ENCODE assay signal across 1 cellular context in the genomic region with DNA sequence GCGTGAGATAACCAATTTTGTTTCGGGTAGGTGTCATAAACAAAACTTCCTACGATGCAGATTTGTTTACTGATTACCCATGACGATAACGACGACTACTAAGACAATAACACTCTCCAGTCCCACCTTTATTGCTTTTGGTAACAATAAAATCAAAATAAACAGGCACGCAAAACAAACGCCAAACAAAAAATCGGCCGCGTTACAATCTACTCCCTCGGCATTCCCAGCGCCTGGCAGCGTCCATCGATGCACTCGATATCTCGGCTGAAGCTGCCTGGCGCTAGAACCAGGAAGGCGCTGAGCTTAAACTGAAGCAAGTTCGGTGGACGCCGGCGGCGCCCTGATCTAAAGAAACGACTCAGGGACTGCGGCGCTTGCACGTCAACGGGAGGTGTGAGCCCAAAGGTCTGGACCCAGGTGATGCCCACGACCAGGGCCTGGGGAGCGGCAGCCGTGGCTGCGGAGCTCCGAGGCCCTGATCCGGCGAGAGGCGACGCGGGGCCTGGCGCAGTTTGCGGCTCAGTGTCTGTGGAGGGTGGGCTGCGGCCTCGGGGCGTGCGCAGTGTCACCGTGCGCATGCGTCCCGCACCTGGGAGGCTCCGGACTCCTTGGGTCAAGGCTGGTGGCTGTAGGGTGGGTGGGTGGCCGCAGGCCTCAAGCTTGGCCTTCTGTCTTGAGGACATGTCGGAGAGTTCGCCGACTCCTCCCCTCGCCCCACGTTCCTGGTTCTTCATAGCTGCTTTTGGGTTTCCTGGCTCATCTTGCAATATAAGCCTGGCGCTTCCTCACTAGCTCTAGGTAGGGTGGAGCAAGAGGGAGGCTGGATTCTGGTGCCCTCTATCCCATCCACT.
TF ChIP-seq lines count a peak whose summit lies in the region.

A gene with protein sequence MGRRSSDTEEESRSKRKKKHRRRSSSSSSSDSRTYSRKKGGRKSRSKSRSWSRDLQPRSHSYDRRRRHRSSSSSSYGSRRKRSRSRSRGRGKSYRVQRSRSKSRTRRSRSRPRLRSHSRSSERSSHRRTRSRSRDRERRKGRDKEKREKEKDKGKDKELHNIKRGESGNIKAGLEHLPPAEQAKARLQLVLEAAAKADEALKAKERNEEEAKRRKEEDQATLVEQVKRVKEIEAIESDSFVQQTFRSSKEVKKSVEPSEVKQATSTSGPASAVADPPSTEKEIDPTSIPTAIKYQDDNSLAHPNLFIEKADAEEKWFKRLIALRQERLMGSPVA (plus strand): TSS at position 286 of the 854 bp plus-strand sequence. CDS start 12,016 bp downstream, outside the sequence.

TF ChIP-seq in GM12878, 131 proteins besides CTCF, POLR2A, EP300 and RAD21 (continued from another document and continues in another):
- TF ChIP-seq, protein P1, sequence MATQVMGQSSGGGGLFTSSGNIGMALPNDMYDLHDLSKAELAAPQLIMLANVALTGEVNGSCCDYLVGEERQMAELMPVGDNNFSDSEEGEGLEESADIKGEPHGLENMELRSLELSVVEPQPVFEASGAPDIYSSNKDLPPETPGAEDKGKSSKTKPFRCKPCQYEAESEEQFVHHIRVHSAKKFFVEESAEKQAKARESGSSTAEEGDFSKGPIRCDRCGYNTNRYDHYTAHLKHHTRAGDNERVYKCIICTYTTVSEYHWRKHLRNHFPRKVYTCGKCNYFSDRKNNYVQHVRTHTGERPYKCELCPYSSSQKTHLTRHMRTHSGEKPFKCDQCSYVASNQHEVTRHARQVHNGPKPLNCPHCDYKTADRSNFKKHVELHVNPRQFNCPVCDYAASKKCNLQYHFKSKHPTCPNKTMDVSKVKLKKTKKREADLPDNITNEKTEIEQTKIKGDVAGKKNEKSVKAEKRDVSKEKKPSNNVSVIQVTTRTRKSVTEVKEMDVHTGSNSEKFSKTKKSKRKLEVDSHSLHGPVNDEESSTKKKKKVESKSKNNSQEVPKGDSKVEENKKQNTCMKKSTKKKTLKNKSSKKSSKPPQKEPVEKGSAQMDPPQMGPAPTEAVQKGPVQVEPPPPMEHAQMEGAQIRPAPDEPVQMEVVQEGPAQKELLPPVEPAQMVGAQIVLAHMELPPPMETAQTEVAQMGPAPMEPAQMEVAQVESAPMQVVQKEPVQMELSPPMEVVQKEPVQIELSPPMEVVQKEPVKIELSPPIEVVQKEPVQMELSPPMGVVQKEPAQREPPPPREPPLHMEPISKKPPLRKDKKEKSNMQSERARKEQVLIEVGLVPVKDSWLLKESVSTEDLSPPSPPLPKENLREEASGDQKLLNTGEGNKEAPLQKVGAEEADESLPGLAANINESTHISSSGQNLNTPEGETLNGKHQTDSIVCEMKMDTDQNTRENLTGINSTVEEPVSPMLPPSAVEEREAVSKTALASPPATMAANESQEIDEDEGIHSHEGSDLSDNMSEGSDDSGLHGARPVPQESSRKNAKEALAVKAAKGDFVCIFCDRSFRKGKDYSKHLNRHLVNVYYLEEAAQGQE (IDR thresholded peaks at IDR 0.05; ENCODE audit: low read depth, low read length), result no peak
- no peak for TF ChIP-seq RFX5 (IDR thresholded peaks at IDR 0.05; ENCODE audit: low read depth, low read length)
- peak; percentile 53 for TF ChIP-seq KLF5 (IDR thresholded peaks at IDR 0.05; ENCODE audit: partially characterized antibody)
- TF ChIP-seq, protein P2, sequence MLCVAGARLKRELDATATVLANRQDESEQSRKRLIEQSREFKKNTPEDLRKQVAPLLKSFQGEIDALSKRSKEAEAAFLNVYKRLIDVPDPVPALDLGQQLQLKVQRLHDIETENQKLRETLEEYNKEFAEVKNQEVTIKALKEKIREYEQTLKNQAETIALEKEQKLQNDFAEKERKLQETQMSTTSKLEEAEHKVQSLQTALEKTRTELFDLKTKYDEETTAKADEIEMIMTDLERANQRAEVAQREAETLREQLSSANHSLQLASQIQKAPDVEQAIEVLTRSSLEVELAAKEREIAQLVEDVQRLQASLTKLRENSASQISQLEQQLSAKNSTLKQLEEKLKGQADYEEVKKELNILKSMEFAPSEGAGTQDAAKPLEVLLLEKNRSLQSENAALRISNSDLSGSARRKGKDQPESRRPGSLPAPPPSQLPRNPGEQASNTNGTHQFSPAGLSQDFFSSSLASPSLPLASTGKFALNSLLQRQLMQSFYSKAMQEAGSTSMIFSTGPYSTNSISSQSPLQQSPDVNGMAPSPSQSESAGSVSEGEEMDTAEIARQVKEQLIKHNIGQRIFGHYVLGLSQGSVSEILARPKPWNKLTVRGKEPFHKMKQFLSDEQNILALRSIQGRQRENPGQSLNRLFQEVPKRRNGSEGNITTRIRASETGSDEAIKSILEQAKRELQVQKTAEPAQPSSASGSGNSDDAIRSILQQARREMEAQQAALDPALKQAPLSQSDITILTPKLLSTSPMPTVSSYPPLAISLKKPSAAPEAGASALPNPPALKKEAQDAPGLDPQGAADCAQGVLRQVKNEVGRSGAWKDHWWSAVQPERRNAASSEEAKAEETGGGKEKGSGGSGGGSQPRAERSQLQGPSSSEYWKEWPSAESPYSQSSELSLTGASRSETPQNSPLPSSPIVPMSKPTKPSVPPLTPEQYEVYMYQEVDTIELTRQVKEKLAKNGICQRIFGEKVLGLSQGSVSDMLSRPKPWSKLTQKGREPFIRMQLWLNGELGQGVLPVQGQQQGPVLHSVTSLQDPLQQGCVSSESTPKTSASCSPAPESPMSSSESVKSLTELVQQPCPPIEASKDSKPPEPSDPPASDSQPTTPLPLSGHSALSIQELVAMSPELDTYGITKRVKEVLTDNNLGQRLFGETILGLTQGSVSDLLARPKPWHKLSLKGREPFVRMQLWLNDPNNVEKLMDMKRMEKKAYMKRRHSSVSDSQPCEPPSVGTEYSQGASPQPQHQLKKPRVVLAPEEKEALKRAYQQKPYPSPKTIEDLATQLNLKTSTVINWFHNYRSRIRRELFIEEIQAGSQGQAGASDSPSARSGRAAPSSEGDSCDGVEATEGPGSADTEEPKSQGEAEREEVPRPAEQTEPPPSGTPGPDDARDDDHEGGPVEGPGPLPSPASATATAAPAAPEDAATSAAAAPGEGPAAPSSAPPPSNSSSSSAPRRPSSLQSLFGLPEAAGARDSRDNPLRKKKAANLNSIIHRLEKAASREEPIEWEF (IDR thresholded peaks at IDR 0.05; ENCODE audit: insufficient replicate concordance, low read depth, low read length), result peak; percentile 98
- peak; percentile 95; the same call in 1 of the 2 replicates for TF ChIP-seq ASH2L (IDR thresholded peaks at IDR 0.05; ENCODE audit: borderline replicate concordance, low read depth)
- no peak for TF ChIP-seq EZH2 (IDR thresholded peaks at IDR 0.05; ENCODE audit: borderline replicate concordance, control insufficient read depth, low read depth, low read length)
- TF ChIP-seq MYB (IDR thresholded peaks at IDR 0.05; ENCODE audit: borderline replicate concordance, low read depth, low read length), result 0 out of 2 replicates have a peak, but pooled peaks have one; percentile 42
- no peak for TF ChIP-seq ZSCAN29 (IDR thresholded peaks at IDR 0.05)
- peak; percentile 86 for TF ChIP-seq GATAD2B (conservative IDR thresholded peaks at IDR 0.05; ENCODE audit: low read depth)
- peak; percentile 44 to 53; a peak in 2 of 4 replicates for TF ChIP-seq IKZF2 (IDR thresholded peaks at IDR 0.05)
- no peak for TF ChIP-seq YBX1 (IDR thresholded peaks at IDR 0.05)
- TF ChIP-seq NFXL1 (IDR thresholded peaks at IDR 0.05; ENCODE audit: borderline replicate concordance), result 0 out of 2 replicates have a peak, but pooled peaks have one; percentile 33
- TF ChIP-seq RCOR1 (conservative IDR thresholded peaks at IDR 0.05; ENCODE audit: low read depth, low read length), result no peak; the same call in 1 of the 2 replicates
- TF ChIP-seq TCF12 (IDR thresholded peaks at IDR 0.05; ENCODE audit: low read depth, low read length), result no peak
- TF ChIP-seq SUZ12 (IDR thresholded peaks at IDR 0.05; ENCODE audit: unreplicated experiment), result no peak
- TF ChIP-seq IKZF1 (conservative IDR thresholded peaks at IDR 0.05), result peak; percentile 80
- peak in 1 of 2 experiments; percentile 70; a peak in 2 of 3 replicates for TF ChIP-seq EGR1 (IDR thresholded peaks at IDR 0.05; ENCODE audit: borderline replicate concordance in 1 of 2, low read depth in 2 of 2, low read length in 2 of 2)
- TF ChIP-seq ZBED1 (IDR thresholded peaks at IDR 0.05; ENCODE audit: borderline replicate concordance), result no peak
- TF ChIP-seq CHD4 (IDR thresholded peaks at IDR 0.05), result no peak
- TF ChIP-seq HDAC6 (IDR thresholded peaks at IDR 0.05; ENCODE audit: unreplicated experiment), result no peak
- TF ChIP-seq ZNF217 (IDR thresholded peaks at IDR 0.05), result no peak; the same call in 1 of the 2 replicates
- TF ChIP-seq SPI1 (IDR thresholded peaks at IDR 0.05; ENCODE audit: borderline replicate concordance, insufficient read depth, low read depth, low read length), result no peak
- TF ChIP-seq, protein P3, sequence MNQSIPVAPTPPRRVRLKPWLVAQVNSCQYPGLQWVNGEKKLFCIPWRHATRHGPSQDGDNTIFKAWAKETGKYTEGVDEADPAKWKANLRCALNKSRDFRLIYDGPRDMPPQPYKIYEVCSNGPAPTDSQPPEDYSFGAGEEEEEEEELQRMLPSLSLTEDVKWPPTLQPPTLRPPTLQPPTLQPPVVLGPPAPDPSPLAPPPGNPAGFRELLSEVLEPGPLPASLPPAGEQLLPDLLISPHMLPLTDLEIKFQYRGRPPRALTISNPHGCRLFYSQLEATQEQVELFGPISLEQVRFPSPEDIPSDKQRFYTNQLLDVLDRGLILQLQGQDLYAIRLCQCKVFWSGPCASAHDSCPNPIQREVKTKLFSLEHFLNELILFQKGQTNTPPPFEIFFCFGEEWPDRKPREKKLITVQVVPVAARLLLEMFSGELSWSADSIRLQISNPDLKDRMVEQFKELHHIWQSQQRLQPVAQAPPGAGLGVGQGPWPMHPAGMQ (IDR thresholded peaks at IDR 0.05; ENCODE audit: borderline replicate concordance), result no peak
- no peak for TF ChIP-seq MTA2 (IDR thresholded peaks at IDR 0.05; ENCODE audit: low read depth)
- TF ChIP-seq ZNF384 (IDR thresholded peaks at IDR 0.05; ENCODE audit: borderline replicate concordance, low read depth, low read length), result no peak
- TF ChIP-seq ZNF24 (IDR thresholded peaks at IDR 0.05), result no peak
- peak; percentile 82; the same call in 1 of the 2 replicates for TF ChIP-seq RB1 (IDR thresholded peaks at IDR 0.05; ENCODE audit: borderline replicate concordance)
- TF ChIP-seq TBL1XR1 (IDR thresholded peaks at IDR 0.05; ENCODE audit: low read depth, low read length), result no peak
- no peak for TF ChIP-seq ZZZ3 (IDR thresholded peaks at IDR 0.05; ENCODE audit: control insufficient read depth, insufficient read length, low read depth)
- TF ChIP-seq, protein P4, sequence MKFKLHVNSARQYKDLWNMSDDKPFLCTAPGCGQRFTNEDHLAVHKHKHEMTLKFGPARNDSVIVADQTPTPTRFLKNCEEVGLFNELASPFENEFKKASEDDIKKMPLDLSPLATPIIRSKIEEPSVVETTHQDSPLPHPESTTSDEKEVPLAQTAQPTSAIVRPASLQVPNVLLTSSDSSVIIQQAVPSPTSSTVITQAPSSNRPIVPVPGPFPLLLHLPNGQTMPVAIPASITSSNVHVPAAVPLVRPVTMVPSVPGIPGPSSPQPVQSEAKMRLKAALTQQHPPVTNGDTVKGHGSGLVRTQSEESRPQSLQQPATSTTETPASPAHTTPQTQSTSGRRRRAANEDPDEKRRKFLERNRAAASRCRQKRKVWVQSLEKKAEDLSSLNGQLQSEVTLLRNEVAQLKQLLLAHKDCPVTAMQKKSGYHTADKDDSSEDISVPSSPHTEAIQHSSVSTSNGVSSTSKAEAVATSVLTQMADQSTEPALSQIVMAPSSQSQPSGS (IDR thresholded peaks at IDR 0.05; ENCODE audit: low read length), result no peak
- peak; percentile 17 for TF ChIP-seq MEF2B (IDR thresholded peaks at IDR 0.05; ENCODE audit: partially characterized antibody, poor library complexity, severe bottlenecking)
- peak; percentile 95 for TF ChIP-seq NR2C2 (IDR thresholded peaks at IDR 0.05; ENCODE audit: borderline replicate concordance, control insufficient read depth, insufficient read length, low read depth)
- TF ChIP-seq NFIC (IDR thresholded peaks at IDR 0.05; ENCODE audit: low read depth, low read length), result peak; percentile 38; the same call in 1 of the 2 replicates
- no peak for TF ChIP-seq FOS (IDR thresholded peaks at IDR 0.05; ENCODE audit: borderline replicate concordance, extremely low read depth, insufficient read length)
- TF ChIP-seq, protein P5, sequence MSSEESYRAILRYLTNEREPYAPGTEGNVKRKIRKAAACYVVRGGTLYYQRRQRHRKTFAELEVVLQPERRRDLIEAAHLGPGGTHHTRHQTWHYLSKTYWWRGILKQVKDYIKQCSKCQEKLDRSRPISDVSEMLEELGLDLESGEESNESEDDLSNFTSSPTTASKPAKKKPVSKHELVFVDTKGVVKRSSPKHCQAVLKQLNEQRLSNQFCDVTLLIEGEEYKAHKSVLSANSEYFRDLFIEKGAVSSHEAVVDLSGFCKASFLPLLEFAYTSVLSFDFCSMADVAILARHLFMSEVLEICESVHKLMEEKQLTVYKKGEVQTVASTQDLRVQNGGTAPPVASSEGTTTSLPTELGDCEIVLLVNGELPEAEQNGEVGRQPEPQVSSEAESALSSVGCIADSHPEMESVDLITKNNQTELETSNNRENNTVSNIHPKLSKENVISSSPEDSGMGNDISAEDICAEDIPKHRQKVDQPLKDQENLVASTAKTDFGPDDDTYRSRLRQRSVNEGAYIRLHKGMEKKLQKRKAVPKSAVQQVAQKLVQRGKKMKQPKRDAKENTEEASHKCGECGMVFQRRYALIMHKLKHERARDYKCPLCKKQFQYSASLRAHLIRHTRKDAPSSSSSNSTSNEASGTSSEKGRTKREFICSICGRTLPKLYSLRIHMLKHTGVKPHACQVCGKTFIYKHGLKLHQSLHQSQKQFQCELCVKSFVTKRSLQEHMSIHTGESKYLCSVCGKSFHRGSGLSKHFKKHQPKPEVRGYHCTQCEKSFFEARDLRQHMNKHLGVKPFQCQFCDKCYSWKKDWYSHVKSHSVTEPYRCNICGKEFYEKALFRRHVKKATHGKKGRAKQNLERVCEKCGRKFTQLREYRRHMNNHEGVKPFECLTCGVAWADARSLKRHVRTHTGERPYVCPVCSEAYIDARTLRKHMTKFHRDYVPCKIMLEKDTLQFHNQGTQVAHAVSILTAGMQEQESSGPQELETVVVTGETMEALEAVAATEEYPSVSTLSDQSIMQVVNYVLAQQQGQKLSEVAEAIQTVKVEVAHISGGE (CRISPR knock-in tag; IDR thresholded peaks at IDR 0.05), result no peak
- TF ChIP-seq, protein P6, sequence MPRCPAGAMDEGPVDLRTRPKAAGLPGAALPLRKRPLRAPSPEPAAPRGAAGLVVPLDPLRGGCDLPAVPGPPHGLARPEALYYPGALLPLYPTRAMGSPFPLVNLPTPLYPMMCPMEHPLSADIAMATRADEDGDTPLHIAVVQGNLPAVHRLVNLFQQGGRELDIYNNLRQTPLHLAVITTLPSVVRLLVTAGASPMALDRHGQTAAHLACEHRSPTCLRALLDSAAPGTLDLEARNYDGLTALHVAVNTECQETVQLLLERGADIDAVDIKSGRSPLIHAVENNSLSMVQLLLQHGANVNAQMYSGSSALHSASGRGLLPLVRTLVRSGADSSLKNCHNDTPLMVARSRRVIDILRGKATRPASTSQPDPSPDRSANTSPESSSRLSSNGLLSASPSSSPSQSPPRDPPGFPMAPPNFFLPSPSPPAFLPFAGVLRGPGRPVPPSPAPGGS (IDR thresholded peaks at IDR 0.05; ENCODE audit: borderline replicate concordance, insufficient read depth, low read depth, low read length, poor library complexity, severe bottlenecking), result no peak
